9 cellular contexts compared by ENCODE assay signal in the genomic region with DNA sequence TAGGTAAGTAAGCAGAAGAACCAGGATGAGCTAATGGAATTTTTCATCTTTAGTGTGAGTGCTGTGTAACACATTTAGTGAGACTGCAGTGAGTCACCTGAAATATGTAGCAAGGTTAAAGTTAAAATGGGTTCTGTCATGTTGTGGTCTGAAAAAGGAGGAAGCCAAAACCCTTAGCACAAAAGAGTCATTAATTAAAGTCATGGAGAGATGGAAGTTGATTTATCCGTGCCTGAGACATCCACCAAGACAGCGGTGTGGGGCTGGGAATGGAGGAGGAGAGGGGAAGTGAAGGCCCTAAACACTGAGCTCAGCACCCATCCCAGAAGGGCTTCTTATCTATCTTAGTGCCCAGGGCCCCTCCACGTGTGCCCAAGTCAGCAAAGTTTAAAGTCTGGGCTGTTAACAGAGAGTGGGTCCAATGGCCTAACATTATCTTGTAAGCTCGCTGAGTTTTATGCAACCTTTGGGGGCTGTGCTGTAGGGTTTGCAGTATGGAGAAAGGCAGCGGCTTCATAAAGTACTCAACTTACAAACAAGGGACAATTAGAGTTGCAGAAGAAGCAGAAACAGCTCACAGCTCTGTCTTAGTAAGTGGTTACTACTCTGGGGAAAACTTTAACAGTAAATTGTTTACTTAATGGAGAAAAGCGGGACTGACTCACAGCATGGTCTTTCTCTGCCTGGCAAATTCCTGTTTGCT. TPM values are rescaled to one million over a fixed set of nuclear protein-coding genes. Genes with fewer than 3 reads are reported as not detected.
DNase-seq lines count a peak whose midpoint lies in the region; ATAC-seq and TF ChIP-seq lines count a peak whose summit lies in the region.
"Had no signal": no experiment of that assay in that cellular context is flagged by ENCODE, and none has a peak within 500 bp of the region (broad histone marks: within the 10 kb centered on the region; RNA-seq: fewer than 3 reads in every experiment).

No MANE protein-coding gene starts in this region.

- peaks cover 44% of the 10 kb centered on the region for H3K79me2 ChIP-seq in mammary epithelial cell (ENCODE audit: insufficient read depth, low read length)

- no peak overlapping the region for H3K9ac ChIP-seq in mammary epithelial cell (ENCODE audit: insufficient read depth, low read length)

- POLR2A ChIA-PET in CD8-positive, alpha-beta memory T cell (lab: Charles Lee): no interaction called here
- POLR2A ChIA-PET in GM10248 (lab: Yijun Ruan, JAX): interaction anchor here (0.7 kb wide), 1 partner anchor 10 kb away, joined by 5 read pairs; a partner anchor contains a TSS

- peaks cover 0 to 57% (median 18%) of the 10 kb centered on the region in 3 donors for H3K36me3 Mint-ChIP-seq in CD8-positive, alpha-beta memory T cell
- peaks cover 13% of the 10 kb centered on the region for H3K36me3 Mint-ChIP-seq in natural killer cell treated with Interleukin-12 subunit alpha and Interleukin-12 subunit beta and Interleukin-15 and Interleukin-18, amount 100 ng/mL, for 72 hours

- no peak overlapping the region for H3K27ac ChIP-seq in CD8-positive, alpha-beta memory T cell (ENCODE audit: low read depth, low read length)
- H3K27ac ChIP-seq in mammary epithelial cell (ENCODE audit: insufficient read depth, low read depth, low read length): peak overlapping the region; percentile 64
- H3K27ac ChIP-seq: SK-N-MC had no signal

- no peak for DNase-seq in CD8-positive, alpha-beta memory T cell
- DNase-seq in NCI-H69 (lab: John Stamatoyannopoulos, UW): peak; percentile 27
- peak; percentile 95 for DNase-seq in mammary epithelial cell
- DNase-seq in natural killer cell treated with Interleukin-12 subunit alpha and Interleukin-12 subunit beta and Interleukin-15 and Interleukin-18, amount 100 ng/mL, for 72 hours (ENCODE audit: low spot score): no peak
- no peak for DNase-seq in NCI-H1092 (lab: John Stamatoyannopoulos, UW)
- no peak for DNase-seq in GM10248 (ENCODE audit: extremely low spot score)
- DNase-seq in activated CD4-positive, CD25-positive, alpha-beta regulatory T cell (lab: John Stamatoyannopoulos, UW): no peak

- CTCF ChIA-PET in CD8-positive, alpha-beta memory T cell (lab: Charles Lee): no interaction called here
- CTCF ChIA-PET in mammary epithelial cell (lab: Charles Lee; ENCODE audit: low non-redundant PET) (interaction anchor here (0.5 to 0.7 kb wide), 2 partner anchors 77 to 136 kb away, joined by 3 to 13 read pairs; no protein-coding TSS in a partner anchor), GM10248 (lab: Yijun Ruan, JAX) (interaction anchor here (0.9 to 2.4 kb wide), 8 partner anchors 12 to 607 kb away, joined by 3 to 7 read pairs (median 4); no protein-coding TSS in a partner anchor)

- H2AFZ ChIP-seq in mammary epithelial cell (ENCODE audit: low read depth, low read length): no peak overlapping the region

- H3K4me1 ChIP-seq in CD8-positive, alpha-beta memory T cell (ENCODE audit: insufficient read depth, low read length): no peaks in the 10 kb centered on the region
- peaks cover 15% of the 10 kb centered on the region for H3K4me1 ChIP-seq in mammary epithelial cell (ENCODE audit: insufficient read depth, low read length)

- peak; percentile 71 for ATAC-seq in natural killer cell treated with Interleukin-12 subunit alpha and Interleukin-12 subunit beta and Interleukin-15 and Interleukin-18, amount 100 ng/mL, for 72 hours
- ATAC-seq in GM19351 (IDR thresholded peaks at IDR 0.05; ENCODE audit: unreplicated experiment): no peak

- no peak overlapping the region for H3K4me3 ChIP-seq in CD8-positive, alpha-beta memory T cell (ENCODE audit: low read length)
- H3K4me3 ChIP-seq in mammary epithelial cell (replicated peaks in 1 of 3; ENCODE audit: insufficient read depth in 1 of 3, low read depth in 2 of 3, low read length in 3 of 3): no peak overlapping the region
- H3K4me3 ChIP-seq: SK-N-MC had no signal

- peak overlapping the region; percentile 44 for H3K4me2 ChIP-seq in mammary epithelial cell (ENCODE audit: insufficient read depth, low read depth, low read length)

- no TSS peak for BruUV-seq in mammary epithelial cell (replicated peaks; lab: Mats Ljungman, UMichigan)

- H3K27me3 ChIP-seq in CD8-positive, alpha-beta memory T cell (ENCODE audit: insufficient read depth, low read length, poor library complexity, severe bottlenecking): no peaks in the 10 kb centered on the region
- H3K27me3 ChIP-seq in mammary epithelial cell (ENCODE audit: insufficient read depth, low read length): no peaks in the 10 kb centered on the region

- intact Hi-C loops in mammary epithelial cell (cut with micrococcal nuclease): loop anchor here (1.0 to 5.0 kb wide), 2 partner anchors 8 to 46 kb away; a partner anchor contains a TSS

- TF ChIP-seq CTCF in mammary epithelial cell (conservative IDR thresholded peaks at IDR 0.05 in 1 of 2, IDR thresholded peaks at IDR 0.05 in 1 of 2; ENCODE audit: extremely low read depth in 1 of 2, insufficient read depth in 1 of 2, low read depth in 1 of 2, low read length in 2 of 2) (no peak), GM10248 (IDR thresholded peaks at IDR 0.05; ENCODE audit: control extremely low read depth, extremely low read depth, low read depth, missing control alignments) (no peak)

- no peaks in the 10 kb centered on the region for H3K9me3 Mint-ChIP-seq in CD8-positive, alpha-beta memory T cell
- H3K9me3 Mint-ChIP-seq in natural killer cell treated with Interleukin-12 subunit alpha and Interleukin-12 subunit beta and Interleukin-15 and Interleukin-18, amount 100 ng/mL, for 72 hours: no peaks in the 10 kb centered on the region

- H3K4me3 Mint-ChIP-seq in CD8-positive, alpha-beta memory T cell: no peak overlapping the region
- peak overlapping the region; percentile 11 for H3K4me3 Mint-ChIP-seq in natural killer cell treated with Interleukin-12 subunit alpha and Interleukin-12 subunit beta and Interleukin-15 and Interleukin-18, amount 100 ng/mL, for 72 hours

- 58% methylated on average over 5 of the region's 6 CpGs for WGBS in mammary epithelial cell (ENCODE audit: low coverage, missing lambda C conversion rate)

- H3K9me3 ChIP-seq in CD8-positive, alpha-beta memory T cell (ENCODE audit: low read length): no peaks in the 10 kb centered on the region
- no peaks in the 10 kb centered on the region for H3K9me3 ChIP-seq in mammary epithelial cell (replicated peaks; ENCODE audit: insufficient read depth, low read length)

- peaks cover 9 to 31% (median 27%) of the 10 kb centered on the region in 3 donors for H3K4me1 Mint-ChIP-seq in CD8-positive, alpha-beta memory T cell
- H3K4me1 Mint-ChIP-seq in natural killer cell treated with Interleukin-12 subunit alpha and Interleukin-12 subunit beta and Interleukin-15 and Interleukin-18, amount 100 ng/mL, for 72 hours (ENCODE audit: low read depth in 2 of 2): peaks cover 7% of the 10 kb centered on the region in 2 donors

- H3K27ac Mint-ChIP-seq in CD8-positive, alpha-beta memory T cell: peak overlapping the region in 7 of 8 donors; percentile 5 to 64 (median 43)
- H3K27ac Mint-ChIP-seq in natural killer cell treated with Interleukin-12 subunit alpha and Interleukin-12 subunit beta and Interleukin-15 and Interleukin-18, amount 100 ng/mL, for 72 hours: peak overlapping the region; percentile 24 to 55

- dilution Hi-C loops in mammary epithelial cell (cut with HindIII; ENCODE audit: low sequenced_read_pairs): no loop called here

- H3K27me3 Mint-ChIP-seq in CD8-positive, alpha-beta memory T cell: peaks cover 0 to 1% of the 10 kb centered on the region in 2 donors
- H3K27me3 Mint-ChIP-seq in natural killer cell treated with Interleukin-12 subunit alpha and Interleukin-12 subunit beta and Interleukin-15 and Interleukin-18, amount 100 ng/mL, for 72 hours: no peaks in the 10 kb centered on the region

- no peaks in the 10 kb centered on the region for H3K36me3 ChIP-seq in CD8-positive, alpha-beta memory T cell (ENCODE audit: insufficient read depth, low read length)
- peaks cover 9% of the 10 kb centered on the region for H3K36me3 ChIP-seq in mammary epithelial cell (ENCODE audit: insufficient read depth, low read length)

- no peaks in the 10 kb centered on the region for H4K20me1 ChIP-seq in mammary epithelial cell (ENCODE audit: insufficient read depth, low read length)

- in situ Hi-C loops in mammary epithelial cell (cut with MboI; ENCODE audit: low sequenced_read_pairs in 2 of 2): no loop called here

RNA-seq across cellular contexts. Expression of a gene that starts 9.3 kb away (rescaled TPM):
- 10 to 100 TPM; 45.9 to 50.8 TPM for total RNA-seq in CD8-positive, alpha-beta memory T cell
- polyA plus RNA-seq in CD8-positive, alpha-beta memory T cell: 13.2 TPM
- 10 to 100 TPM; 24.5 to 78.7 TPM for total RNA-seq in mammary epithelial cell
- polyA plus RNA-seq in mammary epithelial cell: 16.4 TPM
- polyA minus RNA-seq in mammary epithelial cell: 121 TPM
- 100 to 1,000 TPM in 1 of 2 donors, 10 to 100 TPM in 1; 48.7 to 187 TPM for total RNA-seq in natural killer cell treated with Interleukin-12 subunit alpha and Interleukin-12 subunit beta and Interleukin-15 and Interleukin-18, amount 100 ng/mL, for 72 hours

RNA-seq across cellular contexts. Expression of a gene that starts 45.7 kb away (rescaled TPM):
- 100 to 1,000 TPM; 297 to 307 TPM for total RNA-seq in CD8-positive, alpha-beta memory T cell
- 2.6 TPM for polyA plus RNA-seq in CD8-positive, alpha-beta memory T cell
- total RNA-seq in mammary epithelial cell: 100 to 1,000 TPM in 1 of 2 donors, 1 to 10 TPM in 1; 6.8 to 114 TPM
- polyA plus RNA-seq in mammary epithelial cell: 85.9 TPM
- 79.6 TPM for polyA minus RNA-seq in mammary epithelial cell
- total RNA-seq in natural killer cell treated with Interleukin-12 subunit alpha and Interleukin-12 subunit beta and Interleukin-15 and Interleukin-18, amount 100 ng/mL, for 72 hours: 100 to 1,000 TPM; 180 to 276 TPM

Comparison
In these comparisons a context has a peak if more than half of its experiments do, and no peak if none do; other contexts are left out.
1. DNase-seq: peak in NCI-H69 (single experiment) and mammary epithelial cell (single experiment); none in CD8-positive, alpha-beta memory T cell (0 of 5), natural killer cell treated with Interleukin-12 subunit alpha and Interleukin-12 subunit beta and Interleukin-15 and Interleukin-18, amount 100 ng/mL, for 72 hours (single experiment), NCI-H1092 (single experiment), GM10248 (single experiment) and activated CD4-positive, CD25-positive, alpha-beta regulatory T cell (0 of 4).